Comparison of ENCODE assay signal across 8 cellular contexts in genomic region chr17:28854457-28855382, GRCh38. TPM values are rescaled to one million over a fixed set of nuclear protein-coding genes. Genes with fewer than 3 reads are reported as not detected.
DNase-seq lines count a peak whose midpoint lies in the region; ATAC-seq and TF ChIP-seq lines count a peak whose summit lies in the region.

ERAL1 (plus strand) TSS chr17:28855016; CDS start chr17:28855035, 19 bp downstream.

- TF ChIP-seq CTCF in Peyer's patch (IDR thresholded peaks at IDR 0.05): peak in 1 of 6 experiments; percentile 2

- peak within 1 kb of the TSS; percentile 58 to 73 (median 63) for H3K4me3 ChIP-seq in Peyer's patch
- H3K4me3 ChIP-seq in esophagus (ENCODE audit: low read depth in 1 of 2, low read length in 2 of 2): peak within 1 kb of the TSS; percentile 81 to 98
- H3K4me3 ChIP-seq in mucosa of stomach (ENCODE audit: low read length): peak within 1 kb of the TSS; percentile 56

- no peak for TF ChIP-seq EP300 in Ishikawa (IDR thresholded peaks at IDR 0.05; ENCODE audit: borderline replicate concordance)

- peaks cover 24% of the 10 kb centered on the region for H3K4me1 Mint-ChIP-seq in activated T-cell treated with anti-CD3 and anti-CD28 coated beads, Interleukin-2, amount 50 U/mL, for 4 hours (ENCODE audit: low read depth)

- no peaks in the 10 kb centered on the region for H3K27me3 Mint-ChIP-seq in activated T-cell treated with anti-CD3 and anti-CD28 coated beads, Interleukin-2, amount 50 U/mL, for 4 hours (ENCODE audit: low read depth)

- H3K27me3 ChIP-seq in Peyer's patch (no peaks in the 10 kb centered on the region), esophagus (ENCODE audit: control insufficient read depth in 1 of 2, insufficient read depth in 2 of 2, low read length in 2 of 2) (no peaks in the 10 kb centered on the region), mucosa of stomach (ENCODE audit: control insufficient read depth, insufficient read depth, low read length) (no peaks in the 10 kb centered on the region)

- peak within 1 kb of the TSS; percentile 87 for H3K4me3 Mint-ChIP-seq in activated T-cell treated with anti-CD3 and anti-CD28 coated beads, Interleukin-2, amount 50 U/mL, for 4 hours

- 1 to 2% methylated on average over 43 of the region's 43 CpGs for WGBS in esophagus, 2 donors

- no peaks in the 10 kb centered on the region for H3K9me3 ChIP-seq in Peyer's patch
- no peaks in the 10 kb centered on the region for H3K9me3 ChIP-seq in esophagus (ENCODE audit: control insufficient read depth in 2 of 2, insufficient read depth in 1 of 2, low read depth in 1 of 2, low read length in 1 of 2)
- no peaks in the 10 kb centered on the region for H3K9me3 ChIP-seq in mucosa of stomach (ENCODE audit: control insufficient read depth, low read length)

- H3K9ac ChIP-seq in mucosa of stomach (ENCODE audit: low read length): peak within 1 kb of the TSS; percentile 80

- H3K36me3 Mint-ChIP-seq in activated T-cell treated with anti-CD3 and anti-CD28 coated beads, Interleukin-2, amount 50 U/mL, for 4 hours (ENCODE audit: insufficient read depth): peaks cover 15% of the 10 kb centered on the region

- H3K9me3 Mint-ChIP-seq in activated T-cell treated with anti-CD3 and anti-CD28 coated beads, Interleukin-2, amount 50 U/mL, for 4 hours: no peaks in the 10 kb centered on the region

- DNase-seq in DMS 273 treated with DMSO at 0.1 percent for 48 hours (lab: John Stamatoyannopoulos, UW) (peak; percentile 84), Peyer's patch (peak; percentile 83 to 93 (median 87))
- DNase-seq in activated T-cell treated with anti-CD3 and anti-CD28 coated beads, Interleukin-2, amount 50 U/mL, for 4 hours: peak; percentile 77
- DNase-seq in stimulated activated CD8-positive, alpha-beta memory T cell treated with anti-CD3 and anti-CD28 coated beads, Interleukin-7, amount 100 ng/mL, for 1 hour (ENCODE audit: low read depth in 2 of 2): peak; percentile 49 to 64

- H3K27ac ChIP-seq in Peyer's patch (peak within 1 kb of the TSS; percentile 42 to 78 (median 56)), esophagus (ENCODE audit: low read depth in 2 of 2, low read length in 1 of 2) (peak within 1 kb of the TSS; percentile 71 to 84)

- H3K36me3 ChIP-seq in Peyer's patch (peaks cover 0 to 24% (median 0%) of the 10 kb centered on the region in 3 donors), esophagus (ENCODE audit: control insufficient read depth in 2 of 2, insufficient read depth in 2 of 2, low read length in 1 of 2) (peaks cover 4 to 11% of the 10 kb centered on the region in 2 donors), mucosa of stomach (ENCODE audit: control insufficient read depth, insufficient read depth, low read length) (peaks cover 17% of the 10 kb centered on the region)

- TF ChIP-seq POLR2A in Peyer's patch (IDR thresholded peaks at IDR 0.05): peak; percentile 39 to 48

- H3K4me1 ChIP-seq in Peyer's patch: peaks cover 0 to 16% (median 4%) of the 10 kb centered on the region in 4 donors
- H3K4me1 ChIP-seq in esophagus (ENCODE audit: control insufficient read depth in 2 of 2, insufficient read depth in 2 of 2, low read length in 1 of 2): peaks cover 0 to 3% of the 10 kb centered on the region in 2 donors
- peaks cover 10% of the 10 kb centered on the region for H3K4me1 ChIP-seq in mucosa of stomach (ENCODE audit: control insufficient read depth, insufficient read depth, low read length)

- no peak for TF ChIP-seq RAD21 in Ishikawa (IDR thresholded peaks at IDR 0.05; ENCODE audit: low read depth)

- ATAC-seq in GM21529 (IDR thresholded peaks at IDR 0.05; ENCODE audit: unreplicated experiment): peak; percentile 95
- ATAC-seq in activated T-cell treated with anti-CD3 and anti-CD28 coated beads, Interleukin-2, amount 50 U/mL, for 4 hours: peak; percentile 100

TF ChIP-seq in Ishikawa, 13 proteins besides CTCF, POLR2A, EP300 and RAD21:
- TF ChIP-seq YY1 (IDR thresholded peaks at IDR 0.05; ENCODE audit: low read depth): peak; percentile 99
- no peak for TF ChIP-seq NFIC (IDR thresholded peaks at IDR 0.05)
- TF ChIP-seq CREB1 (IDR thresholded peaks at IDR 0.05; ENCODE audit: low read depth): no peak
- TF ChIP-seq USF1 (IDR thresholded peaks at IDR 0.05): 0 out of 2 replicates have a peak, but pooled peaks have one; percentile 35
- peak; percentile 60; the same call in 1 of the 2 replicates for TF ChIP-seq TCF12 (IDR thresholded peaks at IDR 0.05; ENCODE audit: low read depth)
- peak; percentile 23; the same call in 1 of the 2 replicates for TF ChIP-seq EGR1 (IDR thresholded peaks at IDR 0.05)
- no peak for TF ChIP-seq ZBTB7A (IDR thresholded peaks at IDR 0.05; ENCODE audit: low read depth)
- TF ChIP-seq TEAD4 (IDR thresholded peaks at IDR 0.05): peak; percentile 7; the same call in 1 of the 2 replicates
- no peak for TF ChIP-seq REST (IDR thresholded peaks at IDR 0.05; ENCODE audit: low read depth)
- TF ChIP-seq MAX (IDR thresholded peaks at IDR 0.05): peak; percentile 61; the same call in 1 of the 2 replicates
- peak; percentile 59; the same call in 1 of the 2 replicates for TF ChIP-seq FOXM1 (IDR thresholded peaks at IDR 0.05; ENCODE audit: borderline replicate concordance, low read depth)
- TF ChIP-seq TAF1 (IDR thresholded peaks at IDR 0.05; ENCODE audit: low read depth): peak; percentile 98
- no peak for TF ChIP-seq CEBPB (IDR thresholded peaks at IDR 0.05)

RNA-seq across cellular contexts. Expression of gene ERAL1, which starts in this region (rescaled TPM):
- 100 to 1,000 TPM in 1 of 4 donors, 10 to 100 TPM in 3; 43.8 to 118 (median 51.0) TPM for total RNA-seq in Peyer's patch
- 10 to 100 TPM; 79.8 to 81.3 (median 80.8) TPM for total RNA-seq in activated T-cell treated with anti-CD3 and anti-CD28 coated beads, Interleukin-2, amount 50 U/mL, for 4 hours
- polyA plus RNA-seq in esophagus: 10 to 100 TPM; 24.0 to 32.4 TPM

Comparison
In these comparisons a context has a peak if more than half of its experiments do, and no peak if none do; other contexts are left out.
1. Peak in every context shown above with its lines: DNase-seq, ATAC-seq, H3K4me3 ChIP-seq and H3K27ac ChIP-seq.